ENCODE assay signal across 25 cellular contexts in the genomic region with DNA sequence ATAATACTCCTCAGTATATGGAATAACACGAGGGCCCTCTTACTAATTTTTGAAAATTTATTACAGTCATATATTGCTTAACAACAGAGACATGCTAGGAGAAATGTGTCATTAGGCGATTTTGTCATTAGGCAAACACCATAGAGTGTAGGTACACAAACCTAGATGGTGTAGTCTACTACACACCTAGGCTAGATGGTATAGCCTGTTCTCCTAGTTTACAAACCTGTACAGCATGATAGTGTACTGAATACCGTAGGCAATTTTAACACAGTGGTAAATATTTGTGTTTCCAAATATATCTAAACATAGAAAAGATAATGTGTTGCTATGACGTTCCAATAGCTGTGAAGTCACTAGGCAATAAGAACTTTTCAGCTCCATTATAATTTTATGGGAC. TPM values are rescaled to one million over a fixed set of nuclear protein-coding genes. Genes with fewer than 3 reads are reported as not detected.
A peak's percentile ranks its signal among the peaks of the same experiment; 100 is the strongest.
DNase-seq lines count a peak whose midpoint lies in the region; ATAC-seq, FAIRE-seq and TF ChIP-seq lines count a peak whose summit lies in the region.
"Had no signal": no experiment of that assay in that cellular context is flagged by ENCODE, and none has a peak within 500 bp of the region (broad histone marks: within the 10 kb centered on the region; RNA-seq: fewer than 3 reads in every experiment).

No MANE protein-coding gene starts in this region.

- H3K36me3 ChIP-seq in bronchial epithelial cell (ENCODE audit: control insufficient read depth, insufficient read depth, low read length), result no peaks in the 10 kb centered on the region
- H3K36me3 ChIP-seq in hepatocyte (replicated peaks; ENCODE audit: insufficient read depth, low read depth), result no peaks in the 10 kb centered on the region
- H3K36me3 ChIP-seq: BE2C, HAP-1 had no signal

- no peaks in the 10 kb centered on the region for H3K27me3 ChIP-seq in bronchial epithelial cell (ENCODE audit: control insufficient read depth, insufficient read depth, low read length)
- H3K27me3 ChIP-seq in hepatocyte, result no peaks in the 10 kb centered on the region
- H3K27me3 ChIP-seq: BE2C had no signal

- peak overlapping the region; percentile 24 for H3K27ac ChIP-seq in hepatocyte
- H3K27ac ChIP-seq: HL-60 had no signal

- H3K4me3 ChIP-seq in LNCaP clone FGC (ENCODE audit: low read depth, low read length), result no peak overlapping the region
- no peak overlapping the region for H3K4me3 ChIP-seq in bronchial epithelial cell (ENCODE audit: low read depth, low read length)
- H3K4me3 ChIP-seq in hepatocyte, result no peak overlapping the region
- H3K4me3 ChIP-seq: GM12878, HAP-1, K562 had no signal

- no peak for ATAC-seq in GM21381 (IDR thresholded peaks at IDR 0.05; ENCODE audit: unreplicated experiment)
- no peak for ATAC-seq in HG03095 (IDR thresholded peaks at IDR 0.05; ENCODE audit: unreplicated experiment)
- ATAC-seq: GM12878 had no signal

- peak; percentile 77 for DNase-seq in DMS53 (lab: John Stamatoyannopoulos, UW)
- DNase-seq in LNCaP clone FGC (ENCODE audit: low read depth), result peak; percentile 94
- DNase-seq in bronchial epithelial cell (ENCODE audit: low read depth), result peak; percentile 45
- peak; percentile 11 for DNase-seq in hepatocyte (ENCODE audit: low spot score)
- no peak for DNase-seq in epidermal melanocyte (ENCODE audit: insufficient read length, low spot score)
- DNase-seq: ACHN; BE2C; C1 segment of cervical spinal cord; CD4-positive, CD25-positive, alpha-beta regulatory T cell; CD8-positive, alpha-beta memory T cell; DND-41; EL; IMR-90 had no signal

- no peak overlapping the region for H3K4me2 ChIP-seq in hepatocyte

- no peak for TF ChIP-seq CTCF in LNCaP clone FGC (IDR thresholded peaks at IDR 0.05; ENCODE audit: control insufficient read depth, extremely low read depth, insufficient read depth)
- no peak for TF ChIP-seq CTCF in bronchial epithelial cell (IDR thresholded peaks at IDR 0.05; ENCODE audit: insufficient read depth, low read length, severe bottlenecking)
- TF ChIP-seq CTCF in hepatocyte (IDR thresholded peaks at IDR 0.05; ENCODE audit: poor library complexity), result no peak

- H2AFZ ChIP-seq in hepatocyte, result no peak overlapping the region

- H3K9me3 ChIP-seq in hepatocyte (ENCODE audit: low read depth), result no peaks in the 10 kb centered on the region
- H3K9me3 ChIP-seq: BE2C, HAP-1 had no signal

- H3K79me2 ChIP-seq in hepatocyte, result no peaks in the 10 kb centered on the region

- H4K20me1 ChIP-seq in hepatocyte (ENCODE audit: insufficient read depth, poor library complexity, severe bottlenecking), result no peaks in the 10 kb centered on the region

- 53% methylated on average over 4 of the region's 4 CpGs for WGBS in hepatocyte (ENCODE audit: low lambda C conversion rate, missing lambda C conversion rate)

- FAIRE-seq in bronchial epithelial cell (lab: Jason Lieb, UNC), result no peak
- FAIRE-seq: A204.1, D721Med, GM12878, HTR-8/SVneo, K562 had no signal

- no peaks in the 10 kb centered on the region for H3K9me2 ChIP-seq in hepatocyte (replicated peaks; ENCODE audit: insufficient read depth)

- peaks cover 5% of the 10 kb centered on the region for H3K4me1 ChIP-seq in hepatocyte (ENCODE audit: insufficient read depth)
- H3K4me1 ChIP-seq: BE2C, HAP-1 had no signal

RNA-seq across cellular contexts. Expression of a gene that starts 12.8 kb away (rescaled TPM):
- not detected in 2 replicates for total RNA-seq in bronchial epithelial cell
- total RNA-seq in hepatocyte, result 0.04 TPM in 1 of 2 replicates, not detected in the other
- not detected in 2 replicates for polyA plus RNA-seq in hepatocyte
- total RNA-seq: Caco-2; CD4-positive, CD25-positive, alpha-beta regulatory T cell; CD8-positive, alpha-beta memory T cell; G401; GM12878; H4; IMR-90; K562 had no signal
- polyA plus RNA-seq: CD4-positive, CD25-positive, alpha-beta regulatory T cell; CD8-positive, alpha-beta memory T cell; GM12878; IMR-90; K562 had no signal

RNA-seq across cellular contexts. Expression of a gene that starts 32.4 kb away (rescaled TPM):
- total RNA-seq in bronchial epithelial cell, result not detected in 2 replicates
- total RNA-seq in hepatocyte, result not detected in 2 replicates
- polyA plus RNA-seq in hepatocyte, result not detected in 2 replicates
- total RNA-seq: Caco-2; CD4-positive, CD25-positive, alpha-beta regulatory T cell; CD8-positive, alpha-beta memory T cell; G401; GM12878; H4; IMR-90; K562 had no signal
- polyA plus RNA-seq: CD4-positive, CD25-positive, alpha-beta regulatory T cell; CD8-positive, alpha-beta memory T cell; GM12878; IMR-90; K562 had no signal

RNA-seq across cellular contexts. Expression of a gene that starts 32.7 kb away (rescaled TPM):
- total RNA-seq in bronchial epithelial cell, result not detected in 2 replicates
- not detected in 2 replicates for total RNA-seq in hepatocyte
- polyA plus RNA-seq in hepatocyte, result 0.28 TPM in 1 of 2 replicates, not detected in the other
- total RNA-seq: Caco-2; CD4-positive, CD25-positive, alpha-beta regulatory T cell; CD8-positive, alpha-beta memory T cell; G401; GM12878; H4; IMR-90; K562 had no signal
- polyA plus RNA-seq: CD4-positive, CD25-positive, alpha-beta regulatory T cell; CD8-positive, alpha-beta memory T cell; GM12878; IMR-90; K562 had no signal
